ENCODE assay signal across 1 cellular context in genomic region chr1:23980725-23981063, GRCh38.
TF ChIP-seq lines count a peak whose summit lies in the region.

No MANE protein-coding gene starts in this region.

TF ChIP-seq in K562, 482 proteins besides CTCF, POLR2A, EP300 and RAD21 (continued from another document):
- no peak for TF ChIP-seq CUX1 (CRISPR knock-in tag; IDR thresholded peaks at IDR 0.05)
- TF ChIP-seq MYC (IDR thresholded peaks at IDR 0.05; ENCODE audit: low read depth, low read length) = no peak
- no peak for TF ChIP-seq MYC (CRISPR knock-in tag; IDR thresholded peaks at IDR 0.05; ENCODE audit: borderline replicate concordance, low read depth)
- no peak for TF ChIP-seq HCFC1 (IDR thresholded peaks at IDR 0.05; ENCODE audit: low read depth, low read length)
- peak; percentile 13; the same call in 1 of the 2 replicates for TF ChIP-seq MBD2 (IDR thresholded peaks at IDR 0.05; ENCODE audit: borderline replicate concordance, low read depth)
- no peak for TF ChIP-seq ARHGAP35 (IDR thresholded peaks at IDR 0.05; ENCODE audit: partially characterized antibody)
- TF ChIP-seq ZNF3 (CRISPR knock-in tag; IDR thresholded peaks at IDR 0.05) = no peak
- TF ChIP-seq SNAPC5 (CRISPR knock-in tag; IDR thresholded peaks at IDR 0.05) = no peak
- no peak for TF ChIP-seq MIER1 (IDR thresholded peaks at IDR 0.05; ENCODE audit: low read depth)
- TF ChIP-seq SIN3A (IDR thresholded peaks at IDR 0.05; ENCODE audit: borderline replicate concordance in 2 of 2, control insufficient read depth in 1 of 2, low read depth in 2 of 2, low read length in 2 of 2) = no peak
- no peak for TF ChIP-seq AFF4 (CRISPR knock-in tag; IDR thresholded peaks at IDR 0.05)
TF ChIP-seq in K562: peak in this region for 49.
